In genomic region chr1:54764132-54764921, GRCh38 we compare ENCODE assay signal across 8 cellular contexts. TPM values are rescaled to one million over a fixed set of nuclear protein-coding genes. Genes with fewer than 3 reads are reported as not detected.
DNase-seq lines count a peak whose midpoint lies in the region; ATAC-seq and TF ChIP-seq lines count a peak whose summit lies in the region.

TSS of gene PARS2 (minus strand) at chr1:54764523. CDS start at chr1:54759161, 5,362 bp downstream.

- H3K36me3 ChIP-seq in SK-N-MC (ENCODE audit: insufficient read depth, low read length) (no peaks in the 10 kb centered on the region), suprapubic skin (no peaks in the 10 kb centered on the region)

- H3K4me1 ChIP-seq in suprapubic skin = peaks cover 17% of the 10 kb centered on the region

- no peak for TF ChIP-seq EP300 in suprapubic skin (IDR thresholded peaks at IDR 0.05)

- H3K4me3 ChIP-seq in GM08714 (ENCODE audit: low read length) (peak within 1 kb of the TSS; percentile 90), SK-N-MC (peak within 1 kb of the TSS; percentile 93), suprapubic skin (peak within 1 kb of the TSS; percentile 81)

- no peaks in the 10 kb centered on the region for H3K27me3 Mint-ChIP-seq in activated naive CD4-positive, alpha-beta T cell treated with anti-CD3 and anti-CD28 coated beads, Interleukin-2, amount 50 U/mL, for 24 hours

- H3K4me1 Mint-ChIP-seq in activated naive CD4-positive, alpha-beta T cell treated with anti-CD3 and anti-CD28 coated beads, Interleukin-2, amount 50 U/mL, for 24 hours = peaks cover 22% of the 10 kb centered on the region

- H3K27ac ChIP-seq in SK-N-MC (peak within 1 kb of the TSS; percentile 75), suprapubic skin (peak within 1 kb of the TSS; percentile 76)

- TF ChIP-seq POLR2A in suprapubic skin (IDR thresholded peaks at IDR 0.05) = peak in 1 of 2 donors; percentile 50

- ATAC-seq in HG02588 (IDR thresholded peaks at IDR 0.05; ENCODE audit: unreplicated experiment) = peak; percentile 95

- peak within 1 kb of the TSS; percentile 95 for H3K4me3 Mint-ChIP-seq in activated naive CD4-positive, alpha-beta T cell treated with anti-CD3 and anti-CD28 coated beads, Interleukin-2, amount 50 U/mL, for 24 hours

- WGBS in suprapubic skin = under 1% methylated on average over 30 of the region's 57 CpGs

- no peaks in the 10 kb centered on the region for H3K9me3 Mint-ChIP-seq in activated naive CD4-positive, alpha-beta T cell treated with anti-CD3 and anti-CD28 coated beads, Interleukin-2, amount 50 U/mL, for 24 hours

- H3K36me3 Mint-ChIP-seq in activated naive CD4-positive, alpha-beta T cell treated with anti-CD3 and anti-CD28 coated beads, Interleukin-2, amount 50 U/mL, for 24 hours = no peaks in the 10 kb centered on the region

- no peak for TF ChIP-seq CTCF in suprapubic skin (IDR thresholded peaks at IDR 0.05)

- peak; percentile 99 for DNase-seq in NCI-H1048 (lab: John Stamatoyannopoulos, UW)
- peak; percentile 99 for DNase-seq in SK-N-MC (ENCODE audit: low read depth, low spot score)
- peak; percentile 98 for DNase-seq in glomerular endothelial cell (ENCODE audit: extremely low read depth, low read depth, low spot score)
- peak; percentile 73 to 98 (median 94) for DNase-seq in nucleus accumbens (lab: John Stamatoyannopoulos, UW)
- peak; percentile 96 to 97 for DNase-seq in suprapubic skin (ENCODE audit: low spot score in 2 of 2)

- no peaks in the 10 kb centered on the region for H3K9me3 ChIP-seq in SK-N-MC (ENCODE audit: low read depth, low read length)
- H3K9me3 ChIP-seq in suprapubic skin = no peaks in the 10 kb centered on the region

- H3K9ac ChIP-seq in SK-N-MC (ENCODE audit: insufficient read length) = peak within 1 kb of the TSS; percentile 95

- no peaks in the 10 kb centered on the region for H3K27me3 ChIP-seq in suprapubic skin

- peak within 1 kb of the TSS; percentile 97 for H3K27ac Mint-ChIP-seq in activated naive CD4-positive, alpha-beta T cell treated with anti-CD3 and anti-CD28 coated beads, Interleukin-2, amount 50 U/mL, for 24 hours

RNA-seq across cellular contexts. Expression of gene PARS2, which starts in this region (rescaled TPM):
- total RNA-seq in glomerular endothelial cell (3.6 and 4.9 TPM in 2 replicates), suprapubic skin (1 to 10 TPM; 3.2 to 8.7 (median 5.8) TPM)

Comparison
In these comparisons a context has a peak if more than half of its experiments do, and no peak if none do; other contexts are left out.
1. Peak in every context shown above with its lines: DNase-seq, ATAC-seq, H3K4me3 ChIP-seq and H3K27ac ChIP-seq.